Comparison of ENCODE assay signal across 11 cellular contexts in genomic region chr4:10611673-10612072, GRCh38.
DNase-seq lines count a peak whose midpoint lies in the region; ATAC-seq and TF ChIP-seq lines count a peak whose summit lies in the region.
"Had no signal": no experiment of that assay in that cellular context is flagged by ENCODE, and none has a peak within 500 bp of the region (broad histone marks: within the 10 kb centered on the region; RNA-seq: fewer than 3 reads in every experiment).

No MANE protein-coding gene starts in this region.

- H3K79me1 ChIP-seq in mesenchymal stem cell (replicated peaks; ENCODE audit: low read length, poor library complexity, severe bottlenecking) = no peaks in the 10 kb centered on the region

- CTCF ChIA-PET in mammary epithelial cell (lab: Charles Lee; ENCODE audit: low non-redundant PET) = no interaction called here

- peak overlapping the region; percentile 68 for H2AFZ ChIP-seq in mammary epithelial cell (ENCODE audit: low read depth, low read length)
- no peak overlapping the region for H2AFZ ChIP-seq in mesenchymal stem cell (ENCODE audit: low read depth, low read length)

- H3K27me3 ChIP-seq in HUES6 (ENCODE audit: control insufficient read depth, insufficient read depth, low read length) (no peaks in the 10 kb centered on the region), mammary epithelial cell (ENCODE audit: insufficient read depth, low read length) (no peaks in the 10 kb centered on the region), mesenchymal stem cell (ENCODE audit: control insufficient read depth in 1 of 2, insufficient read depth in 1 of 2, low read length in 2 of 2) (no peaks in the 10 kb centered on the region)

- dilution Hi-C loops in mammary epithelial cell (cut with HindIII; ENCODE audit: low sequenced_read_pairs) = no loop called here

- peak overlapping the region; percentile 74 for H2BK120ac ChIP-seq in mesenchymal stem cell (ENCODE audit: low read depth, low read length)

- H3K27ac ChIP-seq in HUES6 (ENCODE audit: low read depth, low read length) = peak overlapping the region; percentile 46; the same call in 1 of the 2 replicates
- H3K27ac ChIP-seq in mammary epithelial cell (ENCODE audit: insufficient read depth, low read depth, low read length) = peak overlapping the region; percentile 54
- peak overlapping the region; percentile 36 for H3K27ac ChIP-seq in mesenchymal stem cell (ENCODE audit: low read length, poor library complexity, severe bottlenecking)

- WGBS in mammary epithelial cell (ENCODE audit: low coverage, missing lambda C conversion rate) = 14% methylated on average over 3 of the region's 3 CpGs
- 1% methylated on average over 3 of the region's 3 CpGs for WGBS in mesenchymal stem cell

- H3K9ac ChIP-seq in HUES6 (ENCODE audit: low read length) (no peak overlapping the region), mammary epithelial cell (ENCODE audit: insufficient read depth, low read length) (no peak overlapping the region), mesenchymal stem cell (ENCODE audit: low read length) (no peak overlapping the region)

- peak overlapping the region in 1 of 2 experiments; percentile 57 for H3K18ac ChIP-seq in mesenchymal stem cell (ENCODE audit: low read depth in 1 of 2, low read length in 2 of 2)

- in situ Hi-C loops in mammary epithelial cell (cut with MboI; ENCODE audit: low sequenced_read_pairs in 2 of 2) = no loop called here

- DNase-seq in AG20443 (ENCODE audit: low spot score) (peak; percentile 20), mammary epithelial cell (peak; percentile 73), mesenchymal stem cell (peak; percentile 94), omental fat pad (ENCODE audit: low spot score) (no peak)
- DNase-seq: caudate nucleus; CD4-positive, alpha-beta T cell; NCI-H2029 had no signal

- H4K20me1 ChIP-seq in mammary epithelial cell (ENCODE audit: insufficient read depth, low read length) = no peaks in the 10 kb centered on the region

- no peak overlapping the region for H2BK12ac ChIP-seq in mesenchymal stem cell (ENCODE audit: low read length in 2 of 2)

- H3K36me3 ChIP-seq in HUES6 (ENCODE audit: control insufficient read depth, insufficient read depth, low read length) (no peaks in the 10 kb centered on the region), mammary epithelial cell (ENCODE audit: insufficient read depth, low read length) (no peaks in the 10 kb centered on the region), mesenchymal stem cell (ENCODE audit: control insufficient read depth in 1 of 2, insufficient read depth in 2 of 2, low read depth in 1 of 2, low read length in 2 of 2) (no peaks in the 10 kb centered on the region)

- H3K79me2 ChIP-seq in mammary epithelial cell (ENCODE audit: insufficient read depth, low read length) = no peaks in the 10 kb centered on the region

- no peak overlapping the region for H2BK5ac ChIP-seq in mesenchymal stem cell (ENCODE audit: low read depth, low read length, poor library complexity, severe bottlenecking)

- no peak for ATAC-seq in HG02981 (IDR thresholded peaks at IDR 0.05; ENCODE audit: unreplicated experiment)
- no peak for ATAC-seq in omental fat pad (ENCODE audit: low FRiP score)
- no peak for ATAC-seq in HG03280 (IDR thresholded peaks at IDR 0.05; ENCODE audit: unreplicated experiment)
- ATAC-seq in HG03520 (IDR thresholded peaks at IDR 0.05; ENCODE audit: unreplicated experiment) = no peak

- peak overlapping the region; percentile 54 for H2BK15ac ChIP-seq in mesenchymal stem cell (ENCODE audit: low read depth, poor library complexity, severe bottlenecking)

- no peaks in the 10 kb centered on the region for H3K9me3 ChIP-seq in HUES6 (ENCODE audit: control insufficient read depth, insufficient read depth, low read depth, low read length)
- no peaks in the 10 kb centered on the region for H3K9me3 ChIP-seq in mammary epithelial cell (replicated peaks; ENCODE audit: insufficient read depth, low read length)
- no peaks in the 10 kb centered on the region for H3K9me3 ChIP-seq in mesenchymal stem cell (ENCODE audit: control insufficient read depth, low read length)

- TF ChIP-seq CTCF in mammary epithelial cell (conservative IDR thresholded peaks at IDR 0.05 in 1 of 2, IDR thresholded peaks at IDR 0.05 in 1 of 2; ENCODE audit: extremely low read depth in 1 of 2, insufficient read depth in 1 of 2, low read depth in 1 of 2, low read length in 2 of 2) (no peak), omental fat pad (IDR thresholded peaks at IDR 0.05) (no peak)

- H4K91ac ChIP-seq in mesenchymal stem cell (ENCODE audit: low read length) = no peak overlapping the region

- H3K23ac ChIP-seq in mesenchymal stem cell (ENCODE audit: low read length in 2 of 2) = no peak overlapping the region

- peak overlapping the region; percentile 43 for H2AK5ac ChIP-seq in mesenchymal stem cell (ENCODE audit: low read length, severe bottlenecking)

- H3K4ac ChIP-seq in mesenchymal stem cell (ENCODE audit: low read depth in 1 of 2, low read length in 2 of 2) = no peak overlapping the region

- no peak overlapping the region for H3K4me3 ChIP-seq in HUES6 (ENCODE audit: low read depth, low read length)
- H3K4me3 ChIP-seq in mammary epithelial cell (replicated peaks in 1 of 3; ENCODE audit: insufficient read depth in 1 of 3, low read depth in 2 of 3, low read length in 3 of 3) = no peak overlapping the region
- no peak overlapping the region for H3K4me3 ChIP-seq in mesenchymal stem cell (ENCODE audit: insufficient read depth in 1 of 2, low read depth in 1 of 2, low read length in 2 of 2)

- H3K4me1 ChIP-seq in HUES6 (ENCODE audit: control insufficient read depth, insufficient read depth, low read length) (peaks cover 6% of the 10 kb centered on the region; the same call in 1 of the 2 replicates), mammary epithelial cell (ENCODE audit: insufficient read depth, low read length) (peaks cover 17% of the 10 kb centered on the region), mesenchymal stem cell (ENCODE audit: control insufficient read depth, insufficient read depth, low read depth, low read length) (peaks cover 6% of the 10 kb centered on the region)

- peak overlapping the region; percentile 45 for H4K8ac ChIP-seq in mesenchymal stem cell (ENCODE audit: low read length)

- no TSS peak for BruUV-seq in mammary epithelial cell (replicated peaks; lab: Mats Ljungman, UMichigan)

- no peak overlapping the region for H3K14ac ChIP-seq in mesenchymal stem cell (ENCODE audit: low read length in 2 of 2)

- H3K4me2 ChIP-seq in mammary epithelial cell (ENCODE audit: insufficient read depth, low read depth, low read length) (peak overlapping the region; percentile 16), mesenchymal stem cell (ENCODE audit: low read length, poor library complexity, severe bottlenecking) (no peak overlapping the region)

- intact Hi-C loops in mammary epithelial cell (cut with micrococcal nuclease) = no loop called here
